15 cellular contexts compared by ENCODE assay signal in the genomic region with DNA sequence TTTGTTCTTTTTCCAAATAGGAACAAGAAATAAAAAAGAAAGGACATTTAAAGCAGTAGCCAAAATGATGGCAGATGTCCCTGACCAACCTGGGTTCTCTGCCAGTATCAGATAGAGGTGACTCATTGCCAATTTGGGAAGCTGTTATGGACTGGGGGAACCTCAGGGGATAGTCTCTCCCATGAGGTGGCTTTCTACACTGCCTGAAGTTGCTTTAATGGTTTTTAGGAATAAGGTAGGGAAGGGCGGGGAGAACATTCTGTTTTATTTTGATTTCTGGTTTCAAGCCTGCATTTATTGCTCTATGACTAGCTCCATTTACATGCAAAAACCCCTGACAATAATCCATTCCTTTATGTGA.
DNase-seq lines count a peak whose midpoint lies in the region; ATAC-seq and TF ChIP-seq lines count a peak whose summit lies in the region.
"Had no signal": no experiment of that assay in that cellular context is flagged by ENCODE, and none has a peak within 500 bp of the region (broad histone marks: within the 10 kb centered on the region; RNA-seq: fewer than 3 reads in every experiment).

No MANE protein-coding gene starts in this region.

- ATAC-seq in HG03439 (IDR thresholded peaks at IDR 0.05; ENCODE audit: unreplicated experiment) = no peak
- ATAC-seq: A549 had no signal

- H3K27ac ChIP-seq in left ventricle myocardium inferior (replicated peaks) (peak overlapping the region; percentile 20), right atrium auricular region (no peak overlapping the region)
- H3K27ac ChIP-seq: A549, C4-2B had no signal

- H3K4me3 ChIP-seq in left ventricle myocardium inferior (no peak overlapping the region), right atrium auricular region (no peak overlapping the region)
- H3K4me3 ChIP-seq: A549 had no signal

- TF ChIP-seq CTCF in left ventricle myocardium inferior (IDR thresholded peaks at IDR 0.05; ENCODE audit: borderline replicate concordance) (no peak), right atrium auricular region (IDR thresholded peaks at IDR 0.05) (no peak)

- DNase-seq in left ventricle myocardium inferior = no peak
- no peak for DNase-seq in right atrium auricular region (ENCODE audit: low spot score)
- DNase-seq in NCI-H2171 (lab: John Stamatoyannopoulos, UW) = peak; percentile 27
- peak; percentile 33 for DNase-seq in fibroblast of gingiva (ENCODE audit: low read depth)
- no peak for DNase-seq in NK-92 treated with Interleukin-12 subunit alpha and Interleukin-12 subunit beta, amount 100 ng/mL, for 24 hours (lab: John Stamatoyannopoulos, UW)
- DNase-seq: BE2C; CD4-positive, alpha-beta memory T cell; DMS153; DMS79 treated with DMSO at 0.1 percent for 48 hours; EL; GOT3; H9 had no signal

- intact Hi-C loops in left ventricle myocardium inferior (cut with micrococcal nuclease) = no loop called here

- no peaks in the 10 kb centered on the region for H3K4me1 ChIP-seq in left ventricle myocardium inferior
- H3K4me1 ChIP-seq in right atrium auricular region = no peaks in the 10 kb centered on the region
- H3K4me1 ChIP-seq: A549, BE2C had no signal

- H3K36me3 ChIP-seq in left ventricle myocardium inferior (no peaks in the 10 kb centered on the region), right atrium auricular region (no peaks in the 10 kb centered on the region)
- H3K36me3 ChIP-seq: BE2C had no signal

- no peaks in the 10 kb centered on the region for H3K27me3 ChIP-seq in left ventricle myocardium inferior (ENCODE audit: low read depth)
- H3K27me3 ChIP-seq in right atrium auricular region = no peaks in the 10 kb centered on the region
- H3K27me3 ChIP-seq: BE2C had no signal

- H3K9me3 ChIP-seq in left ventricle myocardium inferior (replicated peaks) = no peaks in the 10 kb centered on the region
- H3K9me3 ChIP-seq in right atrium auricular region = no peaks in the 10 kb centered on the region
- H3K9me3 ChIP-seq: A549, BE2C had no signal

Comparison
In these comparisons a context has a peak if more than half of its experiments do, and no peak if none do; other contexts are left out.
1. DNase-seq: peak in NCI-H2171 (single experiment) and fibroblast of gingiva (single experiment); none in left ventricle myocardium inferior (single experiment), right atrium auricular region (single experiment) and NK-92 treated with Interleukin-12 subunit alpha and Interleukin-12 subunit beta, amount 100 ng/mL, for 24 hours (single experiment).